In the genomic region with DNA sequence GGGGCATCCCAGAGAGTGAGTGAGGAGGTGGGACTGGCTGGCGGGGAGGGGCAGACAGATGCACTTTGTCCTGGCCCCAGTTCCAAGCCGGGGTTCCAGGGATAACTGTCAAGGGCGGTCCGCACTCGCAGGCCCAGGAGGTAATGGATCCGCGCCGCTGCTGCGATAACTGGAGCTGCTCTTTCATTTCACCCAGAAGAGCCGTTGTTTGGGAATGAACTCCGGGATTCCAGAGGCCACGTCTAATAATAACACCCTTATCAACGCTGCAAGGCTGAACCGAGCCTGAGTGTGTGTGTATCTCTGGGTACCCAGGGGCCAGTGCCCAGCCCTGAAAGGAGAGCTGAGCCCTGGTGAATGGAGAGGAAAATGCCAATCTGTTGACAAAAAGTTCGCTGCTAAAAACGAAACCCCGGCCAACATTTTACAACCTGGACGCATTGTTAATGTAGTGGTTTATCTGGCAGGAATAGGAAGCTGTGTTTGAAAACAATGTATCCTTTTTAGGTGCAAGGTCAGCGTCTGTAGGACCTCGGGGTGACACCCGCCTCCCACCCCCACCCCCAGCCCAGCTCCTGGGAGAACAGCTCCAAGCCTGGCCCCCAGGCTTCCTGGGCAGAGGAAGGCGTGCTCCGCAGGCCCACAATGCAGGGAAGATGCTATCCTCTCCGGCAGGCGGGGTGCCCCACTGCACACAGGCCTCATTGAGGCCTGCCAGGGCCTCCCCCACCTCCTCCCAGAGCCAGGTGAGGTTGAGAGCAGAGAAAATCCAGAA, we compare ENCODE assay signal across 1 cellular context.
TF ChIP-seq lines count a peak whose summit lies in the region.

No MANE protein-coding gene starts in this region.

TF ChIP-seq in WTC11, 78 proteins besides CTCF, POLR2A, EP300 and RAD21 (continued from another document):
- no peak for TF ChIP-seq GABPB1 (CRISPR knock-in tag; IDR thresholded peaks at IDR 0.05)
- no peak for TF ChIP-seq IRF2 (CRISPR knock-in tag; IDR thresholded peaks at IDR 0.05; ENCODE audit: borderline replicate concordance, low read depth)
- no peak for TF ChIP-seq TP53 (CRISPR knock-in tag; IDR thresholded peaks at IDR 0.05)
- no peak for TF ChIP-seq ZNF671 (CRISPR knock-in tag; IDR thresholded peaks at IDR 0.05)
